Comparison of ENCODE assay signal across 10 cellular contexts in genomic region chr5:53041071-53041692, GRCh38. TPM values are rescaled to one million over a fixed set of nuclear protein-coding genes. Genes with fewer than 3 reads are reported as not detected.
DNase-seq lines count a peak whose midpoint lies in the region; ATAC-seq and TF ChIP-seq lines count a peak whose summit lies in the region.
"Had no signal": no experiment of that assay in that cellular context is flagged by ENCODE, and none has a peak within 500 bp of the region (broad histone marks: within the 10 kb centered on the region; RNA-seq: fewer than 3 reads in every experiment).

No MANE protein-coding gene starts in this region.

- intact Hi-C loops in activated T-helper 1 cell treated with anti-CD3 and anti-CD28 coated beads, Interleukin-12 subunit alpha, Interleukin-12 subunit beta, Interleukin-2, Interleukin-4 antibody, amounts not matched to agents 30 ng/mL and 10 ng/mL and 1 ng/mL, durations not matched to agents 14 hours and 24 hours and 36 hours (cut with micrococcal nuclease) = loop anchor here (1.0 to 2.0 kb wide), 7 partner anchors 10 to 92 kb away; no protein-coding TSS in a partner anchor
- intact Hi-C loops in CD14-positive monocyte (cut with micrococcal nuclease) = no loop called here

- H3K36me3 Mint-ChIP-seq in activated T-cell treated with anti-CD3 and anti-CD28 coated beads, Interleukin-2, amount 50 U/mL, for 72 hours (ENCODE audit: insufficient read depth in 2 of 2) = no peaks in the 10 kb centered on the region
- H3K36me3 Mint-ChIP-seq in activated T-helper 1 cell treated with anti-CD3 and anti-CD28 coated beads, Interleukin-12 subunit alpha, Interleukin-12 subunit beta, Interleukin-2, Interleukin-4 antibody, amounts not matched to agents 30 ng/mL and 10 ng/mL and 1 ng/mL, durations not matched to agents 14 hours and 24 hours and 36 hours (ENCODE audit: low read depth) = peaks cover 20% of the 10 kb centered on the region
- H3K36me3 Mint-ChIP-seq in stimulated activated naive CD8-positive, alpha-beta T cell treated with anti-CD3 and anti-CD28 coated beads, Interleukin-15, Interleukin-2, amounts not matched to agents 100 ng/mL and 50 ng/mL, for 24 hours (ENCODE audit: low read depth) = no peaks in the 10 kb centered on the region
- H3K36me3 Mint-ChIP-seq in CD14-positive monocyte = no peaks in the 10 kb centered on the region
- H3K36me3 Mint-ChIP-seq: brain had no signal

- no peaks in the 10 kb centered on the region for H3K9me3 Mint-ChIP-seq in activated T-cell treated with anti-CD3 and anti-CD28 coated beads, Interleukin-2, amount 50 U/mL, for 72 hours
- no peaks in the 10 kb centered on the region for H3K9me3 Mint-ChIP-seq in activated T-helper 1 cell treated with anti-CD3 and anti-CD28 coated beads, Interleukin-12 subunit alpha, Interleukin-12 subunit beta, Interleukin-2, Interleukin-4 antibody, amounts not matched to agents 30 ng/mL and 10 ng/mL and 1 ng/mL, durations not matched to agents 14 hours and 24 hours and 36 hours
- H3K9me3 Mint-ChIP-seq in stimulated activated naive CD8-positive, alpha-beta T cell treated with anti-CD3 and anti-CD28 coated beads, Interleukin-15, Interleukin-2, amounts not matched to agents 100 ng/mL and 50 ng/mL, for 24 hours = no peaks in the 10 kb centered on the region
- H3K9me3 Mint-ChIP-seq in CD14-positive monocyte = no peaks in the 10 kb centered on the region
- H3K9me3 Mint-ChIP-seq: brain, nephron progenitor cell had no signal

- peaks cover 20% of the 10 kb centered on the region for H3K27me3 Mint-ChIP-seq in activated T-cell treated with anti-CD3 and anti-CD28 coated beads, Interleukin-2, amount 50 U/mL, for 72 hours (ENCODE audit: low read depth)
- H3K27me3 Mint-ChIP-seq in activated T-helper 1 cell treated with anti-CD3 and anti-CD28 coated beads, Interleukin-12 subunit alpha, Interleukin-12 subunit beta, Interleukin-2, Interleukin-4 antibody, amounts not matched to agents 30 ng/mL and 10 ng/mL and 1 ng/mL, durations not matched to agents 14 hours and 24 hours and 36 hours (ENCODE audit: insufficient read depth) = no peaks in the 10 kb centered on the region
- peaks cover 4% of the 10 kb centered on the region for H3K27me3 Mint-ChIP-seq in stimulated activated naive CD8-positive, alpha-beta T cell treated with anti-CD3 and anti-CD28 coated beads, Interleukin-15, Interleukin-2, amounts not matched to agents 100 ng/mL and 50 ng/mL, for 24 hours
- H3K27me3 Mint-ChIP-seq in CD14-positive monocyte (ENCODE audit: low read depth in 3 of 3) = no peaks in the 10 kb centered on the region

- H3K4me1 Mint-ChIP-seq in activated T-cell treated with anti-CD3 and anti-CD28 coated beads, Interleukin-2, amount 50 U/mL, for 72 hours (ENCODE audit: low read depth) = peaks cover 71% of the 10 kb centered on the region
- H3K4me1 Mint-ChIP-seq in activated T-helper 1 cell treated with anti-CD3 and anti-CD28 coated beads, Interleukin-12 subunit alpha, Interleukin-12 subunit beta, Interleukin-2, Interleukin-4 antibody, amounts not matched to agents 30 ng/mL and 10 ng/mL and 1 ng/mL, durations not matched to agents 14 hours and 24 hours and 36 hours (ENCODE audit: low read depth) = peaks cover 70% of the 10 kb centered on the region
- H3K4me1 Mint-ChIP-seq in stimulated activated naive CD8-positive, alpha-beta T cell treated with anti-CD3 and anti-CD28 coated beads, Interleukin-15, Interleukin-2, amounts not matched to agents 100 ng/mL and 50 ng/mL, for 24 hours (ENCODE audit: low read depth) = peaks cover 79% of the 10 kb centered on the region
- no peaks in the 10 kb centered on the region for H3K4me1 Mint-ChIP-seq in CD14-positive monocyte
- H3K4me1 Mint-ChIP-seq: nephron progenitor cell had no signal

- DNase-seq in activated T-cell treated with anti-CD3 and anti-CD28 coated beads, Interleukin-2, amount 50 U/mL, for 72 hours = peak in 1 of 2 donors; percentile 41
- no peak for DNase-seq in activated T-cell treated with anti-CD3 and anti-CD28 coated beads, Interleukin-2, amount 50 U/mL, for 1 hour
- DNase-seq in activated T-helper 1 cell treated with anti-CD3 and anti-CD28 coated beads, Interleukin-12 subunit alpha, Interleukin-12 subunit beta, Interleukin-2, Interleukin-4 antibody, amounts not matched to agents 30 ng/mL and 10 ng/mL and 1 ng/mL, durations not matched to agents 14 hours and 24 hours and 36 hours (ENCODE audit: low spot score) = peak; percentile 22
- no peak for DNase-seq in CD14-positive monocyte (ENCODE audit: low spot score)
- DNase-seq in nucleus accumbens (lab: John Stamatoyannopoulos, UW) = no peak
- no peak for DNase-seq in AML-193 (lab: John Stamatoyannopoulos, UW)
- DNase-seq: nephron progenitor cell had no signal

- H3K4me3 Mint-ChIP-seq in activated T-cell treated with anti-CD3 and anti-CD28 coated beads, Interleukin-2, amount 50 U/mL, for 72 hours = peak overlapping the region; percentile 13 to 72
- peak overlapping the region; percentile 57 for H3K4me3 Mint-ChIP-seq in activated T-helper 1 cell treated with anti-CD3 and anti-CD28 coated beads, Interleukin-12 subunit alpha, Interleukin-12 subunit beta, Interleukin-2, Interleukin-4 antibody, amounts not matched to agents 30 ng/mL and 10 ng/mL and 1 ng/mL, durations not matched to agents 14 hours and 24 hours and 36 hours
- H3K4me3 Mint-ChIP-seq in stimulated activated naive CD8-positive, alpha-beta T cell treated with anti-CD3 and anti-CD28 coated beads, Interleukin-15, Interleukin-2, amounts not matched to agents 100 ng/mL and 50 ng/mL, for 24 hours = peak overlapping the region; percentile 47
- H3K4me3 Mint-ChIP-seq in CD14-positive monocyte = no peak overlapping the region
- H3K4me3 Mint-ChIP-seq: brain, nephron progenitor cell had no signal

- TF ChIP-seq CTCF in CD14-positive monocyte (IDR thresholded peaks at IDR 0.05) = no peak

- ATAC-seq in activated T-cell treated with anti-CD3 and anti-CD28 coated beads, Interleukin-2, amount 50 U/mL, for 72 hours (replicated peaks in 1 of 2) = peak; percentile 94
- peak; percentile 95 for ATAC-seq in HG02981 (IDR thresholded peaks at IDR 0.05; ENCODE audit: unreplicated experiment)

- H3K27ac Mint-ChIP-seq in activated T-cell treated with anti-CD3 and anti-CD28 coated beads, Interleukin-2, amount 50 U/mL, for 72 hours = peak overlapping the region; percentile 22
- H3K27ac Mint-ChIP-seq in activated T-helper 1 cell treated with anti-CD3 and anti-CD28 coated beads, Interleukin-12 subunit alpha, Interleukin-12 subunit beta, Interleukin-2, Interleukin-4 antibody, amounts not matched to agents 30 ng/mL and 10 ng/mL and 1 ng/mL, durations not matched to agents 14 hours and 24 hours and 36 hours = peak overlapping the region; percentile 75
- peak overlapping the region; percentile 66 for H3K27ac Mint-ChIP-seq in stimulated activated naive CD8-positive, alpha-beta T cell treated with anti-CD3 and anti-CD28 coated beads, Interleukin-15, Interleukin-2, amounts not matched to agents 100 ng/mL and 50 ng/mL, for 24 hours
- no peak overlapping the region for H3K27ac Mint-ChIP-seq in CD14-positive monocyte
- H3K27ac Mint-ChIP-seq: brain, nephron progenitor cell had no signal

RNA-seq across cellular contexts. Expression of gene ITGA2, which starts 52.0 kb away (rescaled TPM):
- total RNA-seq in activated T-cell treated with anti-CD3 and anti-CD28 coated beads, Interleukin-2, amount 50 U/mL, for 72 hours = 1 to 10 TPM in 1 of 2 donors, under 1 TPM in 1; 0.79 to 1.7 TPM
- total RNA-seq in activated T-helper 1 cell treated with anti-CD3 and anti-CD28 coated beads, Interleukin-12 subunit alpha, Interleukin-12 subunit beta, Interleukin-2, Interleukin-4 antibody, amounts not matched to agents 30 ng/mL and 10 ng/mL and 1 ng/mL, durations not matched to agents 14 hours and 24 hours and 36 hours = 3.1 and 3.2 TPM in 2 replicates
- polyA plus RNA-seq in CD14-positive monocyte = not detected

Comparison
In these comparisons a context has a peak if more than half of its experiments do, and no peak if none do; other contexts are left out.
1. H3K27ac Mint-ChIP-seq: peak in activated T-cell treated with anti-CD3 and anti-CD28 coated beads, Interleukin-2, amount 50 U/mL, for 72 hours (single experiment), activated T-helper 1 cell treated with anti-CD3 and anti-CD28 coated beads, Interleukin-12 subunit alpha, Interleukin-12 subunit beta, Interleukin-2, Interleukin-4 antibody, amounts not matched to agents 30 ng/mL and 10 ng/mL and 1 ng/mL, durations not matched to agents 14 hours and 24 hours and 36 hours (single experiment) and stimulated activated naive CD8-positive, alpha-beta T cell treated with anti-CD3 and anti-CD28 coated beads, Interleukin-15, Interleukin-2, amounts not matched to agents 100 ng/mL and 50 ng/mL, for 24 hours (single experiment); none in CD14-positive monocyte (0 of 7).
2. H3K4me3 Mint-ChIP-seq: peak in activated T-cell treated with anti-CD3 and anti-CD28 coated beads, Interleukin-2, amount 50 U/mL, for 72 hours (2 of 2), activated T-helper 1 cell treated with anti-CD3 and anti-CD28 coated beads, Interleukin-12 subunit alpha, Interleukin-12 subunit beta, Interleukin-2, Interleukin-4 antibody, amounts not matched to agents 30 ng/mL and 10 ng/mL and 1 ng/mL, durations not matched to agents 14 hours and 24 hours and 36 hours (single experiment) and stimulated activated naive CD8-positive, alpha-beta T cell treated with anti-CD3 and anti-CD28 coated beads, Interleukin-15, Interleukin-2, amounts not matched to agents 100 ng/mL and 50 ng/mL, for 24 hours (single experiment); none in CD14-positive monocyte (0 of 2).